ENCODE assay signal across 20 cellular contexts in genomic region chr11:23263466-23263865, GRCh38.
"Had no signal": no experiment of that assay in that cellular context is flagged by ENCODE, and none has a peak within 500 bp of the region (broad histone marks: within the 10 kb centered on the region; RNA-seq: fewer than 3 reads in every experiment).

No MANE protein-coding gene starts in this region.

- H3K9me3 ChIP-seq: ascending aorta, suprapubic skin, transverse colon, uterus had no signal

- H3K9me3 Mint-ChIP-seq: stimulated activated naive CD8-positive, alpha-beta T cell treated with anti-CD3 and anti-CD28 coated beads, Interleukin-15, Interleukin-2, amounts not matched to agents 100 ng/mL and 50 ng/mL, for 24 hours had no signal

- DNase-seq: activated CD4-positive, alpha-beta T cell treated with anti-CD3 and anti-CD28 coated beads for 1 hour; activated CD8-positive, alpha-beta memory T cell treated with anti-CD3 and anti-CD28 coated beads for 24 hours; activated CD8-positive, alpha-beta memory T cell treated with anti-CD3 and anti-CD28 coated beads, Interleukin-2, amount 50 U/mL, for 48 hours; activated effector memory CD4-positive, alpha-beta T cell treated with Interleukin-2 at 50 U/mL for 16 hours; activated naive CD4-positive, alpha-beta T cell treated with anti-CD3 and anti-CD28 coated beads, Interleukin-2, amount 50 U/mL, for 16 hours; activated T-cell treated with anti-CD3 and anti-CD28 coated beads, Interleukin-2, amount 50 U/mL, for 48 hours; effector CD8-positive, alpha-beta T cell; heart right ventricle; immature natural killer cell; kidney glomerular epithelial cell; left ventricle myocardium superior; retina; transverse colon; uterus; WERI-Rb-1 had no signal

- H3K27ac Mint-ChIP-seq: dendritic cell treated with granulocyte-macrophage colony-stimulating factor and Interleukin-4, amounts not matched to agents 40 ng/mL and 50 ng/mL, for 4 days; immature natural killer cell; stimulated activated naive CD8-positive, alpha-beta T cell treated with anti-CD3 and anti-CD28 coated beads, Interleukin-15, Interleukin-2, amounts not matched to agents 100 ng/mL and 50 ng/mL, for 24 hours had no signal

- H3K27me3 Mint-ChIP-seq: dendritic cell treated with granulocyte-macrophage colony-stimulating factor and Interleukin-4, amounts not matched to agents 40 ng/mL and 50 ng/mL, for 4 days; stimulated activated naive CD8-positive, alpha-beta T cell treated with anti-CD3 and anti-CD28 coated beads, Interleukin-15, Interleukin-2, amounts not matched to agents 100 ng/mL and 50 ng/mL, for 24 hours had no signal

- H3K4me1 ChIP-seq: ascending aorta, heart right ventricle, suprapubic skin, transverse colon, uterus had no signal

- H3K4me1 Mint-ChIP-seq: immature natural killer cell, neural crest cell had no signal

- H3K4me3 ChIP-seq: ascending aorta, heart right ventricle, suprapubic skin, transverse colon, uterus had no signal

- H3K36me3 ChIP-seq: ascending aorta, heart right ventricle, suprapubic skin, transverse colon, uterus, WERI-Rb-1 had no signal

- H3K36me3 Mint-ChIP-seq: immature natural killer cell had no signal

- H3K4me3 Mint-ChIP-seq: dendritic cell treated with granulocyte-macrophage colony-stimulating factor and Interleukin-4, amounts not matched to agents 40 ng/mL and 50 ng/mL, for 4 days; immature natural killer cell; neural crest cell; stimulated activated naive CD8-positive, alpha-beta T cell treated with anti-CD3 and anti-CD28 coated beads, Interleukin-15, Interleukin-2, amounts not matched to agents 100 ng/mL and 50 ng/mL, for 24 hours had no signal

- H3K27me3 ChIP-seq: ascending aorta, heart right ventricle, suprapubic skin, transverse colon, uterus had no signal

- H3K27ac ChIP-seq: ascending aorta, heart right ventricle, suprapubic skin, transverse colon, uterus, WERI-Rb-1 had no signal
